ENCODE assay signal across 21 cellular contexts in genomic region chr17:40159456-40159855, GRCh38. TPM values are rescaled to one million over a fixed set of nuclear protein-coding genes. Genes with fewer than 3 reads are reported as not detected.
DNase-seq lines count a peak whose midpoint lies in the region; ATAC-seq, FAIRE-seq and TF ChIP-seq lines count a peak whose summit lies in the region.
"Had no signal": no experiment of that assay in that cellular context is flagged by ENCODE, and none has a peak within 500 bp of the region (broad histone marks: within the 10 kb centered on the region; RNA-seq: fewer than 3 reads in every experiment).

No MANE protein-coding gene starts in this region.

- in situ Hi-C loops in GM12878 (cut with MboI), result no loop called here

- SMC1A ChIA-PET in GM12878 (lab: Charles Lee; ENCODE audit: uncharacterized antibody, unreplicated experiment), result interaction anchor here (2.3 kb wide), 1 partner anchor 9 kb away, joined by 5 read pairs; no protein-coding TSS in a partner anchor

- RAD21 ChIA-PET in GM12878 (lab: Charles Lee; ENCODE audit: unreplicated experiment), result no interaction called here

- DNase-seq in CD8-positive, alpha-beta T cell, result no peak
- DNase-seq in GM23338 (ENCODE audit: low spot score) (no peak), GM12878 (ENCODE audit: low read depth, low spot score) (no peak), NCI-H510A treated with DMSO at 0.1 percent for 48 hours (lab: John Stamatoyannopoulos, UW) (no peak)
- DNase-seq: ACHN; BE2C; C1 segment of cervical spinal cord; Caco-2; CD4-positive, CD25-positive, alpha-beta regulatory T cell; HFFc6; KBM-7 had no signal

- peaks cover 19% of the 10 kb centered on the region for H3F3A ChIP-seq in GM23338 (replicated peaks; ENCODE audit: low read depth)

- H4K20me1 ChIP-seq in GM23338 (replicated peaks; ENCODE audit: insufficient read depth), result peaks cover 26% of the 10 kb centered on the region
- H4K20me1 ChIP-seq in GM12878 (ENCODE audit: control insufficient read depth, insufficient read depth), result no peaks in the 10 kb centered on the region

- intact Hi-C loops in CD8-positive, alpha-beta T cell (cut with DNase I, micrococcal nuclease), result no loop called here
- intact Hi-C loops in GM12878 (cut with micrococcal nuclease; ENCODE audit: unreplicated experiment), result no loop called here

- no TSS peak for BruUV-seq in GM12878 (replicated peaks; lab: Mats Ljungman, UMichigan)

- peaks cover 62% of the 10 kb centered on the region for H3K79me2 ChIP-seq in GM23338 (replicated peaks; ENCODE audit: insufficient read depth)
- peaks cover 17% of the 10 kb centered on the region for H3K79me2 ChIP-seq in GM12878 (ENCODE audit: control insufficient read depth, insufficient read depth, low read length)

- no peak overlapping the region for H3K4me3 ChIP-seq in CD8-positive, alpha-beta T cell (ENCODE audit: low read depth, low read length)
- no peak overlapping the region for H3K4me3 ChIP-seq in GM23338
- no peak overlapping the region for H3K4me3 ChIP-seq in GM12878
- no peak overlapping the region for H3K4me3 ChIP-seq in neutrophil (ENCODE audit: low read depth in 1 of 2, low read length in 1 of 2)
- H3K4me3 ChIP-seq: HAP-1 had no signal

- no peak for FAIRE-seq in GM12878 (lab: Jason Lieb, UNC)
- FAIRE-seq: A204.1, D721Med, G401.6, GM12892, HepG2 had no signal

- H2AFZ ChIP-seq in GM23338 (no peak overlapping the region), GM12878 (ENCODE audit: control insufficient read depth, low read depth, low read length) (no peak overlapping the region)

- no peaks in the 10 kb centered on the region for H3K9me3 Mint-ChIP-seq in CD8-positive, alpha-beta T cell
- H3K9me3 Mint-ChIP-seq in GM23338, result no peaks in the 10 kb centered on the region
- H3K9me3 Mint-ChIP-seq: CD4-positive, CD25-positive, alpha-beta regulatory T cell; HFFc6; IgD-negative memory B cell had no signal

- no peak overlapping the region for H3K4me3 Mint-ChIP-seq in CD8-positive, alpha-beta T cell
- H3K4me3 Mint-ChIP-seq in GM23338, result no peak overlapping the region
- H3K4me3 Mint-ChIP-seq: CD4-positive, CD25-positive, alpha-beta regulatory T cell; HFFc6; IgD-negative memory B cell had no signal

- no peak for TF ChIP-seq POLR2A in GM12878 (IDR thresholded peaks at IDR 0.05; ENCODE audit: low read depth, low read length)

- POLR2A ChIA-PET in CD8-positive, alpha-beta T cell (lab: Charles Lee), result no interaction called here
- POLR2A ChIA-PET in GM12878 (lab: Charles Lee), result no interaction called here

- no peaks in the 10 kb centered on the region for H3K9me2 ChIP-seq in GM23338 (ENCODE audit: insufficient read depth)

- no peaks in the 10 kb centered on the region for H3K27me3 Mint-ChIP-seq in CD8-positive, alpha-beta T cell (ENCODE audit: low read depth)
- peaks cover 2% of the 10 kb centered on the region for H3K27me3 Mint-ChIP-seq in GM23338 (ENCODE audit: insufficient read depth, low read depth, poor library complexity)
- H3K27me3 Mint-ChIP-seq: CD4-positive, CD25-positive, alpha-beta regulatory T cell; IgD-negative memory B cell had no signal

- CTCF ChIA-PET in CD8-positive, alpha-beta T cell (lab: Charles Lee), result interaction anchor here (1.5 to 4.1 kb wide), 3 partner anchors 9 to 133 kb away, joined by 4 to 17 read pairs (median 5); no protein-coding TSS in a partner anchor
- CTCF ChIA-PET in GM12878 (lab: Yijun Ruan, JAX), result interaction anchor here (0.9 to 2.7 kb wide), 4 partner anchors 9 to 47 kb away, joined by 3 to 17 read pairs (median 5); no protein-coding TSS in a partner anchor

- no peak for TF ChIP-seq RAD21 in GM12878 (IDR thresholded peaks at IDR 0.05; ENCODE audit: insufficient read depth, low read depth, low read length)

- peaks cover 26% of the 10 kb centered on the region for H3K36me3 ChIP-seq in CD8-positive, alpha-beta T cell (ENCODE audit: insufficient read depth, low read length)
- H3K36me3 ChIP-seq in GM23338 (ENCODE audit: insufficient read depth) (peaks cover 23% of the 10 kb centered on the region), GM12878 (ENCODE audit: control insufficient read depth in 2 of 2, insufficient read depth in 2 of 2, low read length in 1 of 2) (peaks cover 15 to 22% of the 10 kb centered on the region in 2 experiments), neutrophil (peaks cover 49% of the 10 kb centered on the region)

- no peak overlapping the region for H3K9ac ChIP-seq in GM12878 (ENCODE audit: control insufficient read depth, insufficient read depth, low read length)

- TF ChIP-seq EP300 in GM12878 (IDR thresholded peaks at IDR 0.05; ENCODE audit: borderline replicate concordance in 1 of 2, control insufficient read depth in 1 of 2, low read depth in 2 of 2, low read length in 2 of 2), result no peak

- no peaks in the 10 kb centered on the region for H3K9me3 ChIP-seq in CD8-positive, alpha-beta T cell (ENCODE audit: low read length)
- no peaks in the 10 kb centered on the region for H3K9me3 ChIP-seq in GM12878 (replicated peaks; ENCODE audit: control insufficient read depth, insufficient read depth, low read length)
- H3K9me3 ChIP-seq in neutrophil, result no peaks in the 10 kb centered on the region
- H3K9me3 ChIP-seq: BE2C, Caco-2, HAP-1 had no signal

- no peak for ATAC-seq in CD8-positive, alpha-beta T cell
- ATAC-seq in GM23338 (no peak), GM12878 (no peak), GM21786 (IDR thresholded peaks at IDR 0.05; ENCODE audit: unreplicated experiment) (no peak), HG03460 (IDR thresholded peaks at IDR 0.05; ENCODE audit: unreplicated experiment) (no peak)
- ATAC-seq: HepG2 had no signal

- H3K4me2 ChIP-seq in GM23338 (no peak overlapping the region), GM12878 (ENCODE audit: control insufficient read depth, insufficient read depth) (no peak overlapping the region)

- peaks cover 4% of the 10 kb centered on the region for H3K4me1 ChIP-seq in CD8-positive, alpha-beta T cell (ENCODE audit: insufficient read depth, low read length)
- no peaks in the 10 kb centered on the region for H3K4me1 ChIP-seq in GM23338 (ENCODE audit: insufficient read depth)
- no peaks in the 10 kb centered on the region for H3K4me1 ChIP-seq in GM12878 (ENCODE audit: control insufficient read depth, insufficient read depth, low read length)
- peaks cover 27% of the 10 kb centered on the region in 2 experiments for H3K4me1 ChIP-seq in neutrophil (ENCODE audit: control insufficient read depth in 1 of 2, insufficient read depth in 1 of 2, low read depth in 1 of 2, low read length in 1 of 2)
- H3K4me1 ChIP-seq: BE2C, Caco-2, HAP-1 had no signal

- no peaks in the 10 kb centered on the region for H3K27me3 ChIP-seq in CD8-positive, alpha-beta T cell (ENCODE audit: insufficient read depth, low read length)
- H3K27me3 ChIP-seq in GM23338 (ENCODE audit: insufficient read depth), result no peaks in the 10 kb centered on the region
- H3K27me3 ChIP-seq in GM12878 (replicated peaks in 1 of 2; ENCODE audit: control insufficient read depth in 2 of 2, insufficient read depth in 2 of 2, low read length in 1 of 2), result no peaks in the 10 kb centered on the region
- no peaks in the 10 kb centered on the region for H3K27me3 ChIP-seq in neutrophil
- H3K27me3 ChIP-seq: BE2C had no signal

- WGBS in GM12878 (ENCODE audit: insufficient coverage, insufficient replicate concordance, low lambda C conversion rate, missing lambda C conversion rate), result 100% methylated on average over 5 of the region's 6 CpGs

- peaks cover 60% of the 10 kb centered on the region for H3K36me3 Mint-ChIP-seq in CD8-positive, alpha-beta T cell
- H3K36me3 Mint-ChIP-seq in GM23338 (ENCODE audit: low read depth), result peaks cover 48% of the 10 kb centered on the region

- H3K27ac Mint-ChIP-seq in CD8-positive, alpha-beta T cell, result peak overlapping the region; percentile 18
- no peak overlapping the region for H3K27ac Mint-ChIP-seq in GM23338
- H3K27ac Mint-ChIP-seq: HFFc6, IgD-negative memory B cell had no signal

- no peak overlapping the region for H3K27ac ChIP-seq in CD8-positive, alpha-beta T cell (ENCODE audit: low read depth, low read length)
- H3K27ac ChIP-seq in GM23338 (ENCODE audit: low read depth), result peak overlapping the region; percentile 39; the same call in 1 of the 2 replicates
- H3K27ac ChIP-seq in GM12878 (ENCODE audit: control insufficient read depth, insufficient read depth), result no peak overlapping the region
- peak overlapping the region; percentile 14 for H3K27ac ChIP-seq in neutrophil

- peaks cover 30% of the 10 kb centered on the region for H3K4me1 Mint-ChIP-seq in CD8-positive, alpha-beta T cell (ENCODE audit: low read depth)
- H3K4me1 Mint-ChIP-seq in GM23338, result no peaks in the 10 kb centered on the region

- TF ChIP-seq CTCF in CD8-positive, alpha-beta T cell (IDR thresholded peaks at IDR 0.05), result no peak
- TF ChIP-seq CTCF in GM23338 (conservative IDR thresholded peaks at IDR 0.05; ENCODE audit: low read depth in 2 of 2), result no peak
- no peak for TF ChIP-seq CTCF in GM12878 (IDR thresholded peaks at IDR 0.05 in 2 of 3, conservative IDR thresholded peaks at IDR 0.05 in 1 of 3; ENCODE audit: control insufficient read depth in 2 of 3, extremely low read depth in 1 of 3, insufficient read depth in 1 of 3, low read depth in 3 of 3, low read length in 3 of 3)
- TF ChIP-seq CTCF in neutrophil (IDR thresholded peaks at IDR 0.05), result no peak

RNA-seq across cellular contexts. Expression of gene RAPGEFL1, which starts 17.8 kb away (rescaled TPM):
- total RNA-seq in CD8-positive, alpha-beta T cell, result 1 to 10 TPM; 8.8 to 9.2 TPM
- 10.4 and 14.0 TPM in 2 replicates for total RNA-seq in GM23338 (2014; rRNA removed; shearing (Covaris generic))
- polyA plus RNA-seq in GM23338 (2016; fragmentation: Nextera tagmentation; extraction: Ambion mirVana) (5.0 and 6.7 TPM in 2 replicates), GM12878 (2011; rRNA removed) (0.82 and 1.7 TPM in 2 replicates), GM12878 (2014; fragmentation: Illumina TruSeq; extraction: Trizol) (1.2 and 2.2 TPM in 2 replicates), GM12878 (2014; fragmentation: Nextera tagmentation; extraction: Ambion mirVana) (under 1 TPM; 0.13 to 0.38 TPM), GM12878 (2014; rRNA removed) (2.9 and 3.6 TPM in 2 replicates), GM12878 (2016; fragmentation: Nextera tagmentation; extraction: Ambion mirVana) (1 to 10 TPM in 1 of 2 experiments, under 1 TPM in 1; 0.95 to 1.3 TPM)
- total RNA-seq in GM12878 (2013; cell fraction: nucleolus; rRNA removed), result 5.0 and 6.2 TPM in 2 replicates
- total RNA-seq in GM12878 (2014; rRNA removed) (0.98 and 1.6 TPM in 2 replicates), GM12878 (2014; rRNA removed; fragmentation: Illumina TruSeq; extraction: Trizol) (0.83 and 1.2 TPM in 2 replicates), GM12878 (2021) (2.8 and 3.2 TPM in 2 replicates)
- polyA plus RNA-seq in GM12878 (2011; ENCODE audit: low read depth), result 1.6 TPM
- polyA plus RNA-seq in GM12878 (2011; cell fraction: cytosol; rRNA removed), result 1.4 and 2.0 TPM in 2 replicates
- polyA plus RNA-seq in GM12878 (2011; cell fraction: nucleus; rRNA removed), result 10.8 and 13.1 TPM in 2 replicates
- 1.9 and 2.3 TPM in 2 replicates for polyA plus RNA-seq in GM12878 (2012)
- polyA minus RNA-seq in GM12878 (2011; rRNA and poly(A)+ RNA removed), result 1.8 and 2.2 TPM in 2 replicates
- 1.6 and 2.1 TPM in 2 replicates for polyA minus RNA-seq in GM12878 (2011; cell fraction: cytosol; rRNA and poly(A)+ RNA removed)
- 3.0 and 6.3 TPM in 2 replicates for polyA minus RNA-seq in GM12878 (2011; cell fraction: nucleus; rRNA and poly(A)+ RNA removed)

RNA-seq across cellular contexts. Expression of gene CASC3, which starts 19.1 kb away (rescaled TPM):
- 100 to 1,000 TPM; 187 to 198 TPM for total RNA-seq in CD8-positive, alpha-beta T cell
- total RNA-seq in GM23338 (2014; rRNA removed; shearing (Covaris generic)), result 76.1 and 82.9 TPM in 2 replicates
- polyA plus RNA-seq in GM23338 (2016; fragmentation: Nextera tagmentation; extraction: Ambion mirVana) (34.4 and 37.5 TPM in 2 replicates), GM12878 (2011; rRNA removed) (40.3 and 60.0 TPM in 2 replicates), GM12878 (2014; fragmentation: Illumina TruSeq; extraction: Trizol) (52.4 and 59.7 TPM in 2 replicates), GM12878 (2014; fragmentation: Nextera tagmentation; extraction: Ambion mirVana) (10 to 100 TPM; 12.7 to 16.4 TPM), GM12878 (2014; rRNA removed) (30.2 and 34.3 TPM in 2 replicates), GM12878 (2016; fragmentation: Nextera tagmentation; extraction: Ambion mirVana) (10 to 100 TPM; 52.6 to 53.4 TPM)
- 135 and 156 TPM in 2 replicates for total RNA-seq in GM12878 (2013; cell fraction: nucleolus; rRNA removed)
- total RNA-seq in GM12878 (2014; rRNA removed) (31.8 and 37.6 TPM in 2 replicates), GM12878 (2014; rRNA removed; fragmentation: Illumina TruSeq; extraction: Trizol) (31.9 and 33.7 TPM in 2 replicates), GM12878 (2021) (42.9 and 49.0 TPM in 2 replicates)
- polyA plus RNA-seq in GM12878 (2011; ENCODE audit: low read depth), result 30.2 TPM
- polyA plus RNA-seq in GM12878 (2011; cell fraction: cytosol; rRNA removed), result 39.7 and 54.1 TPM in 2 replicates
- polyA plus RNA-seq in GM12878 (2011; cell fraction: nucleus; rRNA removed), result 126 and 159 TPM in 2 replicates
- 40.4 and 44.5 TPM in 2 replicates for polyA plus RNA-seq in GM12878 (2012)
- 40.6 and 41.8 TPM in 2 replicates for polyA minus RNA-seq in GM12878 (2011; rRNA and poly(A)+ RNA removed)
- 9.0 and 22.5 TPM in 2 replicates for polyA minus RNA-seq in GM12878 (2011; cell fraction: cytosol; rRNA and poly(A)+ RNA removed)
- polyA minus RNA-seq in GM12878 (2011; cell fraction: nucleus; rRNA and poly(A)+ RNA removed), result 33.4 and 39.4 TPM in 2 replicates

RNA-seq across cellular contexts. Expression of gene MSL1, which starts 37.7 kb away (rescaled TPM):
- total RNA-seq in CD8-positive, alpha-beta T cell, result 10 to 100 TPM; 43.8 to 46.6 TPM
- total RNA-seq in GM23338 (2014; rRNA removed; shearing (Covaris generic)), result 52.5 and 56.5 TPM in 2 replicates
- polyA plus RNA-seq in GM23338 (2016; fragmentation: Nextera tagmentation; extraction: Ambion mirVana) (14.3 and 16.2 TPM in 2 replicates), GM12878 (2011; rRNA removed) (80.9 and 101 TPM in 2 replicates), GM12878 (2014; fragmentation: Illumina TruSeq; extraction: Trizol) (95.2 and 110 TPM in 2 replicates), GM12878 (2014; fragmentation: Nextera tagmentation; extraction: Ambion mirVana) (10 to 100 TPM; 11.1 to 18.0 TPM), GM12878 (2014; rRNA removed) (52.0 and 53.1 TPM in 2 replicates), GM12878 (2016; fragmentation: Nextera tagmentation; extraction: Ambion mirVana) (1 to 10 TPM; 6.1 to 9.5 TPM)
- 146 and 147 TPM in 2 replicates for total RNA-seq in GM12878 (2013; cell fraction: nucleolus; rRNA removed)
- total RNA-seq in GM12878 (2014; rRNA removed) (56.3 and 57.6 TPM in 2 replicates), GM12878 (2014; rRNA removed; fragmentation: Illumina TruSeq; extraction: Trizol) (56.4 and 56.5 TPM in 2 replicates), GM12878 (2021) (47.8 and 50.6 TPM in 2 replicates)
- polyA plus RNA-seq in GM12878 (2011; ENCODE audit: low read depth), result 38.1 TPM
- polyA plus RNA-seq in GM12878 (2011; cell fraction: cytosol; rRNA removed), result 34.6 and 35.7 TPM in 2 replicates
- polyA plus RNA-seq in GM12878 (2011; cell fraction: nucleus; rRNA removed), result 220 and 227 TPM in 2 replicates
- 45.9 and 51.6 TPM in 2 replicates for polyA plus RNA-seq in GM12878 (2012)
- polyA minus RNA-seq in GM12878 (2011; rRNA and poly(A)+ RNA removed), result 33.0 and 40.5 TPM in 2 replicates
- 16.6 and 20.3 TPM in 2 replicates for polyA minus RNA-seq in GM12878 (2011; cell fraction: cytosol; rRNA and poly(A)+ RNA removed)
- polyA minus RNA-seq in GM12878 (2011; cell fraction: nucleus; rRNA and poly(A)+ RNA removed), result 30.2 and 34.7 TPM in 2 replicates

RNA-seq across cellular contexts. Expression of gene NR1D1, which starts 59.1 kb away (rescaled TPM):
- 10 to 100 TPM; 24.1 to 25.6 TPM for total RNA-seq in CD8-positive, alpha-beta T cell
- total RNA-seq in GM23338 (2014; rRNA removed; shearing (Covaris generic)), result 3.6 and 4.2 TPM in 2 replicates
- polyA plus RNA-seq in GM23338 (2016; fragmentation: Nextera tagmentation; extraction: Ambion mirVana) (3.1 and 3.3 TPM in 2 replicates), GM12878 (2011; rRNA removed) (0.17 and 0.41 TPM in 2 replicates), GM12878 (2014; fragmentation: Illumina TruSeq; extraction: Trizol) (0.44 and 1.8 TPM in 2 replicates), GM12878 (2014; fragmentation: Nextera tagmentation; extraction: Ambion mirVana) (under 1 TPM; 0.10 to 0.33 TPM), GM12878 (2014; rRNA removed) (0.87 and 1.2 TPM in 2 replicates), GM12878 (2016; fragmentation: Nextera tagmentation; extraction: Ambion mirVana) (1 to 10 TPM; 1.8 to 2.6 TPM)
- total RNA-seq in GM12878 (2013; cell fraction: nucleolus; rRNA removed), result 5.0 TPM in 2 replicates
- total RNA-seq in GM12878 (2014; rRNA removed) (0.49 and 1.0 TPM in 2 replicates), GM12878 (2014; rRNA removed; fragmentation: Illumina TruSeq; extraction: Trizol) (0.31 and 0.37 TPM in 2 replicates), GM12878 (2021) (3.4 and 3.6 TPM in 2 replicates)
- polyA plus RNA-seq in GM12878 (2011; ENCODE audit: low read depth), result 0.85 TPM
- 0.67 and 1.2 TPM in 2 replicates for polyA plus RNA-seq in GM12878 (2011; cell fraction: cytosol; rRNA removed)
- polyA plus RNA-seq in GM12878 (2011; cell fraction: nucleus; rRNA removed), result 5.1 and 5.9 TPM in 2 replicates
- polyA plus RNA-seq in GM12878 (2012), result 2.0 and 3.6 TPM in 2 replicates
- polyA minus RNA-seq in GM12878 (2011; rRNA and poly(A)+ RNA removed), result 1.0 and 1.4 TPM in 2 replicates
- 2.1 TPM in 2 replicates for polyA minus RNA-seq in GM12878 (2011; cell fraction: cytosol; rRNA and poly(A)+ RNA removed)
- polyA minus RNA-seq in GM12878 (2011; cell fraction: nucleus; rRNA and poly(A)+ RNA removed), result 3.1 and 6.0 TPM in 2 replicates

RNA-seq across cellular contexts. Expression of gene WIPF2, which starts 59.6 kb away (rescaled TPM):
- total RNA-seq in CD8-positive, alpha-beta T cell, result 10 to 100 TPM; 26.8 to 30.8 TPM
- 9.2 and 10.8 TPM in 2 replicates for total RNA-seq in GM23338 (2014; rRNA removed; shearing (Covaris generic))
- polyA plus RNA-seq in GM23338 (2016; fragmentation: Nextera tagmentation; extraction: Ambion mirVana) (9.2 and 11.7 TPM in 2 replicates), GM12878 (2011; rRNA removed) (4.4 and 7.9 TPM in 2 replicates), GM12878 (2014; fragmentation: Illumina TruSeq; extraction: Trizol) (10.8 and 11.1 TPM in 2 replicates), GM12878 (2014; fragmentation: Nextera tagmentation; extraction: Ambion mirVana) (1 to 10 TPM; 4.2 to 5.5 TPM), GM12878 (2014; rRNA removed) (6.3 and 7.1 TPM in 2 replicates), GM12878 (2016; fragmentation: Nextera tagmentation; extraction: Ambion mirVana) (10 to 100 TPM in 1 of 2 experiments, 1 to 10 TPM in 1; 9.8 to 12.7 TPM)
- total RNA-seq in GM12878 (2013; cell fraction: nucleolus; rRNA removed), result 12.3 and 13.2 TPM in 2 replicates
- total RNA-seq in GM12878 (2014; rRNA removed) (4.2 and 4.8 TPM in 2 replicates), GM12878 (2014; rRNA removed; fragmentation: Illumina TruSeq; extraction: Trizol) (4.3 and 5.5 TPM in 2 replicates), GM12878 (2021) (16.6 and 20.8 TPM in 2 replicates)
- 8.5 TPM for polyA plus RNA-seq in GM12878 (2011; ENCODE audit: low read depth)
- polyA plus RNA-seq in GM12878 (2011; cell fraction: cytosol; rRNA removed), result 5.0 and 5.3 TPM in 2 replicates
- 4.6 and 6.1 TPM in 2 replicates for polyA plus RNA-seq in GM12878 (2011; cell fraction: nucleus; rRNA removed)
- polyA plus RNA-seq in GM12878 (2012), result 10.7 and 14.7 TPM in 2 replicates
- polyA minus RNA-seq in GM12878 (2011; rRNA and poly(A)+ RNA removed), result 6.2 and 6.9 TPM in 2 replicates
- 3.6 TPM in 2 replicates for polyA minus RNA-seq in GM12878 (2011; cell fraction: cytosol; rRNA and poly(A)+ RNA removed)
- 3.3 and 3.6 TPM in 2 replicates for polyA minus RNA-seq in GM12878 (2011; cell fraction: nucleus; rRNA and poly(A)+ RNA removed)

Comparison
In these comparisons a context has a peak if more than half of its experiments do, and no peak if none do; other contexts are left out.
1. H3K27ac ChIP-seq: peak in GM23338 (single experiment) and neutrophil (single experiment); none in CD8-positive, alpha-beta T cell (single experiment) and GM12878 (single experiment).